ENCODE assay signal across 8 cellular contexts in genomic region chr5:95283022-95283615, GRCh38. TPM values are rescaled to one million over a fixed set of nuclear protein-coding genes. Genes with fewer than 3 reads are reported as not detected.
A peak's percentile ranks its signal among the peaks of the same experiment; 100 is the strongest.
DNase-seq lines count a peak whose midpoint lies in the region; ATAC-seq and TF ChIP-seq lines count a peak whose summit lies in the region.

No MANE protein-coding gene starts in this region.

- H3K27ac Mint-ChIP-seq in activated naive CD4-positive, alpha-beta T cell treated with anti-CD3 and anti-CD28 coated beads, Interleukin-2, amount 50 U/mL, for 24 hours, result no peak overlapping the region
- no peak overlapping the region for H3K27ac Mint-ChIP-seq in activated naive CD4-positive, alpha-beta T cell treated with anti-CD3 and anti-CD28 coated beads, Interleukin-2, amount 50 U/mL, for 72 hours
- H3K27ac Mint-ChIP-seq in activated T-helper 1 cell treated with anti-CD3 and anti-CD28 coated beads, Interleukin-12 subunit alpha, Interleukin-12 subunit beta, Interleukin-2, Interleukin-4 antibody, amounts not matched to agents 30 ng/mL and 10 ng/mL and 1 ng/mL, durations not matched to agents 14 hours and 24 hours and 36 hours, result no peak overlapping the region
- H3K27ac Mint-ChIP-seq in immature natural killer cell (no peak overlapping the region), type B pancreatic cell (peak overlapping the region; percentile 75)

- peaks cover 48% of the 10 kb centered on the region for H3K27me3 Mint-ChIP-seq in activated naive CD4-positive, alpha-beta T cell treated with anti-CD3 and anti-CD28 coated beads, Interleukin-2, amount 50 U/mL, for 24 hours
- H3K27me3 Mint-ChIP-seq in activated T-helper 1 cell treated with anti-CD3 and anti-CD28 coated beads, Interleukin-12 subunit alpha, Interleukin-12 subunit beta, Interleukin-2, Interleukin-4 antibody, amounts not matched to agents 30 ng/mL and 10 ng/mL and 1 ng/mL, durations not matched to agents 14 hours and 24 hours and 36 hours (ENCODE audit: insufficient read depth), result peaks cover 59% of the 10 kb centered on the region
- H3K27me3 Mint-ChIP-seq in immature natural killer cell (ENCODE audit: low read depth in 3 of 3), result peaks cover 14 to 33% (median 15%) of the 10 kb centered on the region in 3 donors
- H3K27me3 Mint-ChIP-seq in type B pancreatic cell, result peaks cover 59% of the 10 kb centered on the region

- H3K4me3 Mint-ChIP-seq in activated naive CD4-positive, alpha-beta T cell treated with anti-CD3 and anti-CD28 coated beads, Interleukin-2, amount 50 U/mL, for 24 hours, result peak overlapping the region; percentile 74
- H3K4me3 Mint-ChIP-seq in activated T-helper 1 cell treated with anti-CD3 and anti-CD28 coated beads, Interleukin-12 subunit alpha, Interleukin-12 subunit beta, Interleukin-2, Interleukin-4 antibody, amounts not matched to agents 30 ng/mL and 10 ng/mL and 1 ng/mL, durations not matched to agents 14 hours and 24 hours and 36 hours, result peak overlapping the region; percentile 61
- H3K4me3 Mint-ChIP-seq in immature natural killer cell, result peak overlapping the region; percentile 45 to 72 (median 63)
- peak overlapping the region; percentile 90 for H3K4me3 Mint-ChIP-seq in type B pancreatic cell

- H3K36me3 Mint-ChIP-seq in activated naive CD4-positive, alpha-beta T cell treated with anti-CD3 and anti-CD28 coated beads, Interleukin-2, amount 50 U/mL, for 24 hours, result no peaks in the 10 kb centered on the region
- H3K36me3 Mint-ChIP-seq in activated naive CD4-positive, alpha-beta T cell treated with anti-CD3 and anti-CD28 coated beads, Interleukin-2, amount 50 U/mL, for 72 hours, result peaks cover 0 to 5% of the 10 kb centered on the region in 2 donors
- H3K36me3 Mint-ChIP-seq in activated T-helper 1 cell treated with anti-CD3 and anti-CD28 coated beads, Interleukin-12 subunit alpha, Interleukin-12 subunit beta, Interleukin-2, Interleukin-4 antibody, amounts not matched to agents 30 ng/mL and 10 ng/mL and 1 ng/mL, durations not matched to agents 14 hours and 24 hours and 36 hours (ENCODE audit: low read depth), result no peaks in the 10 kb centered on the region
- H3K36me3 Mint-ChIP-seq in immature natural killer cell (no peaks in the 10 kb centered on the region), type B pancreatic cell (no peaks in the 10 kb centered on the region)

- intact Hi-C loops in activated T-helper 1 cell treated with anti-CD3 and anti-CD28 coated beads, Interleukin-12 subunit alpha, Interleukin-12 subunit beta, Interleukin-2, Interleukin-4 antibody, amounts not matched to agents 30 ng/mL and 10 ng/mL and 1 ng/mL, durations not matched to agents 14 hours and 24 hours and 36 hours (cut with micrococcal nuclease), result loop anchor here (10.0 kb wide), 1 partner anchor 1698 kb away; the partner anchor contains the start of genes NR2F1 and NR2F1-AS1

- no peak for TF ChIP-seq CTCF in type B pancreatic cell (conservative IDR thresholded peaks at IDR 0.05)

- no peak for ATAC-seq in activated naive CD4-positive, alpha-beta T cell treated with anti-CD3 and anti-CD28 coated beads, Interleukin-2, amount 50 U/mL, for 72 hours
- ATAC-seq in GM19452 (IDR thresholded peaks at IDR 0.05; ENCODE audit: unreplicated experiment), result no peak
- no peak for ATAC-seq in GM21737 (IDR thresholded peaks at IDR 0.05; ENCODE audit: unreplicated experiment)
- ATAC-seq in HG02642 (IDR thresholded peaks at IDR 0.05; ENCODE audit: poor library complexity, unreplicated experiment), result no peak

- DNase-seq in activated naive CD4-positive, alpha-beta T cell treated with anti-CD3 and anti-CD28 coated beads, Interleukin-2, amount 50 U/mL, for 72 hours (ENCODE audit: low spot score in 2 of 2), result no peak
- DNase-seq in activated T-helper 1 cell treated with anti-CD3 and anti-CD28 coated beads, Interleukin-12 subunit alpha, Interleukin-12 subunit beta, Interleukin-2, Interleukin-4 antibody, amounts not matched to agents 30 ng/mL and 10 ng/mL and 1 ng/mL, durations not matched to agents 14 hours and 24 hours and 36 hours (ENCODE audit: low spot score), result no peak
- no peak for DNase-seq in immature natural killer cell
- no peak for DNase-seq in type B pancreatic cell (ENCODE audit: extremely low spot score, unreplicated experiment)

- H3K4me1 Mint-ChIP-seq in activated naive CD4-positive, alpha-beta T cell treated with anti-CD3 and anti-CD28 coated beads, Interleukin-2, amount 50 U/mL, for 24 hours, result peaks cover 12% of the 10 kb centered on the region
- H3K4me1 Mint-ChIP-seq in activated T-helper 1 cell treated with anti-CD3 and anti-CD28 coated beads, Interleukin-12 subunit alpha, Interleukin-12 subunit beta, Interleukin-2, Interleukin-4 antibody, amounts not matched to agents 30 ng/mL and 10 ng/mL and 1 ng/mL, durations not matched to agents 14 hours and 24 hours and 36 hours (ENCODE audit: low read depth), result peaks cover 11% of the 10 kb centered on the region
- peaks cover 7 to 10% of the 10 kb centered on the region in 2 donors for H3K4me1 Mint-ChIP-seq in immature natural killer cell
- H3K4me1 Mint-ChIP-seq in type B pancreatic cell (ENCODE audit: unreplicated experiment), result peaks cover 14% of the 10 kb centered on the region

- no peaks in the 10 kb centered on the region for H3K9me3 Mint-ChIP-seq in activated naive CD4-positive, alpha-beta T cell treated with anti-CD3 and anti-CD28 coated beads, Interleukin-2, amount 50 U/mL, for 24 hours
- H3K9me3 Mint-ChIP-seq in activated naive CD4-positive, alpha-beta T cell treated with anti-CD3 and anti-CD28 coated beads, Interleukin-2, amount 50 U/mL, for 72 hours, result no peaks in the 10 kb centered on the region
- no peaks in the 10 kb centered on the region for H3K9me3 Mint-ChIP-seq in activated T-helper 1 cell treated with anti-CD3 and anti-CD28 coated beads, Interleukin-12 subunit alpha, Interleukin-12 subunit beta, Interleukin-2, Interleukin-4 antibody, amounts not matched to agents 30 ng/mL and 10 ng/mL and 1 ng/mL, durations not matched to agents 14 hours and 24 hours and 36 hours
- peaks cover 0 to 7% (median under 1%) of the 10 kb centered on the region in 6 donors for H3K9me3 Mint-ChIP-seq in immature natural killer cell
- H3K9me3 Mint-ChIP-seq in type B pancreatic cell, result no peaks in the 10 kb centered on the region

RNA-seq across cellular contexts. Expression of gene MCTP1, which starts 1.8 kb away (rescaled TPM):
- total RNA-seq in activated naive CD4-positive, alpha-beta T cell treated with anti-CD3 and anti-CD28 coated beads, Interleukin-2, amount 50 U/mL, for 72 hours, result under 1 TPM; 0.87 to 0.93 TPM
- not detected in 2 replicates for total RNA-seq in activated T-helper 1 cell treated with anti-CD3 and anti-CD28 coated beads, Interleukin-12 subunit alpha, Interleukin-12 subunit beta, Interleukin-2, Interleukin-4 antibody, amounts not matched to agents 30 ng/mL and 10 ng/mL and 1 ng/mL, durations not matched to agents 14 hours and 24 hours and 36 hours
- polyA plus RNA-seq in immature natural killer cell, result 1 to 10 TPM; 1.4 to 2.1 (median 1.5) TPM
- 4.6 and 14.8 TPM in 2 replicates for total RNA-seq in type B pancreatic cell (ENCODE audit: low replicate concordance)
